In the genomic region with DNA sequence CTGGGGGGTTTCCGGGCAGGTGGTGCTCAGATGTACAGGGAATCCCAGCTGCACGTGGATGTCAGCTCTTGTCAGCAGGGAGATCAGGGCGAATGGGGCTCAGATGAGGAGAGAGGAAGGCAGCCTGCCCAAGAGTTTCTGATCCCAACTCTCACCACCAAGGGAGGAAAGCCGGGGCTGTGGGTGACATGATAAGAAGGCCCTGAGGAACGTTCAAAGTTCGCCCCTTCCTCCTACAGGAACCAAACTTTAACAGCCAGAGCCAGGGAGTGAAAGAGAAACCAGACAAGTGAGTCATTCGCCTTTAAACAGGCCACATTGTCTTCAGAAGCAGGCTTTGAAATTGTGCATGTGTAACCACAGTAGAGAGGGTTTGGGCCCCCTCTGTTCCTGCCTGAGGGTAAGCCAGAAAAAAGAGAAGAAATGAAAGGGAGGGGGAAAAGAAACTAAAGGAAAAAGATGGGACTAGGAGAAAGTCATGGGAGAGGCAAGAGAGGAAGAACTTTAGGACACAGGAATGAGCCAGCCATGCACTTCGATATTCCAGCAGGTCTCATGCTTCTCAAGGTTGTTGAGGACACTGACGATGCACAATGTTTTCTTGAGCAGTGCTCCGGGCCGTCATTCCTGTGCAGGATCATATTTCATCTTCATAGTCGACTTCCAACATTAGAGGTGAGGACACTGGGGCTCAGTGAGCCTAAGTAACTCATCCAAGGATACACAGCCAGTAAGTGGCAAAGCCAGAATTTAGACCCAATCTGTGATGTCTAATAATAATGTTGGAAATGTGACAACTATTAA, we compare ENCODE assay signal across 1 cellular context.
A peak's percentile ranks its signal among the peaks of the same experiment; 100 is the strongest.
TF ChIP-seq lines count a peak whose summit lies in the region.

No MANE protein-coding gene starts in this region.

TF ChIP-seq in SK-N-SH, 30 proteins besides CTCF, POLR2A, EP300 and RAD21 (continued from another document):
- TF ChIP-seq USF1 (IDR thresholded peaks at IDR 0.05; ENCODE audit: borderline replicate concordance, low read depth) (no peak), SIN3A (IDR thresholded peaks at IDR 0.05; ENCODE audit: borderline replicate concordance, low read depth, low read length) (no peak), TCF12 (IDR thresholded peaks at IDR 0.05) (peak; percentile 89), REST (IDR thresholded peaks at IDR 0.05; ENCODE audit: low read depth, low read length) (no peak), ELF1 (IDR thresholded peaks at IDR 0.05) (no peak), GABPA (IDR thresholded peaks at IDR 0.05; ENCODE audit: low read depth) (no peak), FOXM1 (IDR thresholded peaks at IDR 0.05; ENCODE audit: low read depth) (no peak), MEF2A (IDR thresholded peaks at IDR 0.05; ENCODE audit: borderline replicate concordance, low read depth) (no peak), NRF1 (IDR thresholded peaks at IDR 0.05; ENCODE audit: low read depth, low read length) (no peak), POLR2AphosphoS5 (IDR thresholded peaks at IDR 0.05; ENCODE audit: low read depth, low read length) (0 out of 2 replicates have a peak, but pooled peaks have one; percentile 37), CHD2 (IDR thresholded peaks at IDR 0.05; ENCODE audit: low read length, partially characterized antibody) (no peak), NFIC (IDR thresholded peaks at IDR 0.05; ENCODE audit: borderline replicate concordance) (peak; percentile 16; the same call in 1 of the 2 replicates), RFX5 (IDR thresholded peaks at IDR 0.05; ENCODE audit: low read length) (no peak), JUND (IDR thresholded peaks at IDR 0.05) (peak; percentile 55)
- TF ChIP-seq, protein P1, sequence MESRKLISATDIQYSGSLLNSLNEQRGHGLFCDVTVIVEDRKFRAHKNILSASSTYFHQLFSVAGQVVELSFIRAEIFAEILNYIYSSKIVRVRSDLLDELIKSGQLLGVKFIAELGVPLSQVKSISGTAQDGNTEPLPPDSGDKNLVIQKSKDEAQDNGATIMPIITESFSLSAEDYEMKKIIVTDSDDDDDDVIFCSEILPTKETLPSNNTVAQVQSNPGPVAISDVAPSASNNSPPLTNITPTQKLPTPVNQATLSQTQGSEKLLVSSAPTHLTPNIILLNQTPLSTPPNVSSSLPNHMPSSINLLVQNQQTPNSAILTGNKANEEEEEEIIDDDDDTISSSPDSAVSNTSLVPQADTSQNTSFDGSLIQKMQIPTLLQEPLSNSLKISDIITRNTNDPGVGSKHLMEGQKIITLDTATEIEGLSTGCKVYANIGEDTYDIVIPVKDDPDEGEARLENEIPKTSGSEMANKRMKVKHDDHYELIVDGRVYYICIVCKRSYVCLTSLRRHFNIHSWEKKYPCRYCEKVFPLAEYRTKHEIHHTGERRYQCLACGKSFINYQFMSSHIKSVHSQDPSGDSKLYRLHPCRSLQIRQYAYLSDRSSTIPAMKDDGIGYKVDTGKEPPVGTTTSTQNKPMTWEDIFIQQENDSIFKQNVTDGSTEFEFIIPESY (IDR thresholded peaks at IDR 0.05; ENCODE audit: borderline replicate concordance, low read depth): no peak
- TF ChIP-seq, protein P2, sequence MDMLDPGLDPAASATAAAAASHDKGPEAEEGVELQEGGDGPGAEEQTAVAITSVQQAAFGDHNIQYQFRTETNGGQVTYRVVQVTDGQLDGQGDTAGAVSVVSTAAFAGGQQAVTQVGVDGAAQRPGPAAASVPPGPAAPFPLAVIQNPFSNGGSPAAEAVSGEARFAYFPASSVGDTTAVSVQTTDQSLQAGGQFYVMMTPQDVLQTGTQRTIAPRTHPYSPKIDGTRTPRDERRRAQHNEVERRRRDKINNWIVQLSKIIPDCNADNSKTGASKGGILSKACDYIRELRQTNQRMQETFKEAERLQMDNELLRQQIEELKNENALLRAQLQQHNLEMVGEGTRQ (IDR thresholded peaks at IDR 0.05; ENCODE audit: borderline replicate concordance, low read depth, low read length): no peak
- TF ChIP-seq, protein P3, sequence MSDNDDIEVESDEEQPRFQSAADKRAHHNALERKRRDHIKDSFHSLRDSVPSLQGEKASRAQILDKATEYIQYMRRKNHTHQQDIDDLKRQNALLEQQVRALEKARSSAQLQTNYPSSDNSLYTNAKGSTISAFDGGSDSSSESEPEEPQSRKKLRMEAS (IDR thresholded peaks at IDR 0.05; ENCODE audit: low read depth): peak; percentile 78
